Comparison of ENCODE assay signal across 11 cellular contexts in the genomic region with DNA sequence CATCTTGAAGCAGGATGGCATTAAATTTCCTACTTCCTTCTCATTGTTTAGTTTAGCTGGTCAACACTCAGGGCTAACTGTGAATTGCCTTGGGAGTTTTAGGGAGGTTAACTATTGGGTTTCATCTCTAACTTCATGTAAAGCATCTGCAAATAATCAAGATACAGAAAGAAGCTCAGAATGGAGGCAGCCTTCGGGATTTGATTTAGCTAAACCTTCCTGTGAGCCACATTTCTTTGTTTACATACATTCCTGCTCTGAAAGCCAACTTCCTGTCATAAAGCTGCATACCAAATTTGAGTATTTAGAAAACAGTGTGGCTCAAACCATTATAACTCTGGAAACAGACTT.
A peak's percentile ranks its signal among the peaks of the same experiment; 100 is the strongest.
DNase-seq lines count a peak whose midpoint lies in the region; ATAC-seq and TF ChIP-seq lines count a peak whose summit lies in the region.
"Had no signal": no experiment of that assay in that cellular context is flagged by ENCODE, and none has a peak within 500 bp of the region (broad histone marks: within the 10 kb centered on the region; RNA-seq: fewer than 3 reads in every experiment).

No MANE protein-coding gene starts in this region.

- DNase-seq in NCI-H2029 (lab: John Stamatoyannopoulos, UW) (peak; percentile 6), NCI-H2029 treated with DMSO at 0.1 percent for 48 hours (lab: John Stamatoyannopoulos, UW) (no peak), adipocyte (ENCODE audit: low read depth) (peak; percentile 90), hepatocyte (ENCODE audit: low spot score) (peak; percentile 44), thoracic aorta (ENCODE audit: low spot score) (no peak)
- DNase-seq: central memory CD4-positive, alpha-beta T cell; pancreas; T-helper 1 cell had no signal

- H3K9me2 ChIP-seq in hepatocyte (replicated peaks; ENCODE audit: insufficient read depth), result no peaks in the 10 kb centered on the region

- no peaks in the 10 kb centered on the region for H3K79me2 ChIP-seq in hepatocyte

- 8% methylated on average over 1 of the region's 1 CpG for WGBS in hepatocyte (ENCODE audit: low lambda C conversion rate, missing lambda C conversion rate)

- H3K9me3 ChIP-seq in adipocyte (ENCODE audit: control insufficient read depth, low read length) (peaks cover 12% of the 10 kb centered on the region), hepatocyte (ENCODE audit: low read depth) (no peaks in the 10 kb centered on the region), thoracic aorta (no peaks in the 10 kb centered on the region)
- H3K9me3 ChIP-seq: pancreas had no signal

- H3K36me3 ChIP-seq in adipocyte (ENCODE audit: control insufficient read depth, insufficient read depth, low read length, severe bottlenecking) (no peaks in the 10 kb centered on the region), hepatocyte (replicated peaks; ENCODE audit: insufficient read depth, low read depth) (no peaks in the 10 kb centered on the region), thoracic aorta (no peaks in the 10 kb centered on the region)
- H3K36me3 ChIP-seq: pancreas had no signal

- H3K4me1 ChIP-seq in adipocyte (ENCODE audit: control insufficient read depth, insufficient read depth, low read length) (peaks cover 59% of the 10 kb centered on the region), hepatocyte (ENCODE audit: insufficient read depth) (peaks cover 20% of the 10 kb centered on the region), thoracic aorta (ENCODE audit: control insufficient read depth in 1 of 2, low read depth in 2 of 2) (peaks cover 12 to 37% of the 10 kb centered on the region in 2 donors)
- H3K4me1 ChIP-seq: pancreas had no signal

- H3K27me3 ChIP-seq in adipocyte (replicated peaks; ENCODE audit: control insufficient read depth, insufficient read depth, low read length) (no peaks in the 10 kb centered on the region), hepatocyte (no peaks in the 10 kb centered on the region), thoracic aorta (replicated peaks; ENCODE audit: insufficient read depth) (no peaks in the 10 kb centered on the region)
- H3K27me3 ChIP-seq: pancreas had no signal

- ATAC-seq in thoracic aorta (ENCODE audit: insufficient number of reproducible peaks, low FRiP score, low read depth) (no peak), GM19324 (IDR thresholded peaks at IDR 0.05; ENCODE audit: low FRiP score, unreplicated experiment) (no peak), HG03469 (IDR thresholded peaks at IDR 0.05; ENCODE audit: unreplicated experiment) (no peak), GM18520 (IDR thresholded peaks at IDR 0.05; ENCODE audit: unreplicated experiment) (no peak)

- peak overlapping the region; percentile 74 for H3K9ac ChIP-seq in adipocyte (ENCODE audit: low read length)

- no peaks in the 10 kb centered on the region for H4K20me1 ChIP-seq in hepatocyte (ENCODE audit: insufficient read depth, poor library complexity, severe bottlenecking)

- H3K27ac ChIP-seq in hepatocyte (peak overlapping the region; percentile 87), thoracic aorta (peak overlapping the region; percentile 45 to 57)
- H3K27ac ChIP-seq: pancreas had no signal

- H3K4me3 ChIP-seq in adipocyte (ENCODE audit: low read length), result peak overlapping the region; percentile 40
- H3K4me3 ChIP-seq in hepatocyte, result no peak overlapping the region
- no peak overlapping the region for H3K4me3 ChIP-seq in thoracic aorta
- H3K4me3 ChIP-seq: pancreas had no signal

- TF ChIP-seq CTCF in hepatocyte (IDR thresholded peaks at IDR 0.05; ENCODE audit: poor library complexity) (no peak), thoracic aorta (IDR thresholded peaks at IDR 0.05) (no peak)

- H3K4me2 ChIP-seq in hepatocyte, result peak overlapping the region; percentile 53

- H2AFZ ChIP-seq in hepatocyte, result no peak overlapping the region

Comparison
In these comparisons a context has a peak if more than half of its experiments do, and no peak if none do; other contexts are left out.
1. DNase-seq: peak in NCI-H2029 (single experiment), adipocyte (single experiment) and hepatocyte (single experiment); none in NCI-H2029 treated with DMSO at 0.1 percent for 48 hours (single experiment) and thoracic aorta (single experiment).